In genomic region chr18:58303363-58303762, GRCh38 we compare ENCODE assay signal across 10 cellular contexts.
DNase-seq lines count a peak whose midpoint lies in the region; ATAC-seq and TF ChIP-seq lines count a peak whose summit lies in the region.
"Had no signal": no experiment of that assay in that cellular context is flagged by ENCODE, and none has a peak within 500 bp of the region (broad histone marks: within the 10 kb centered on the region; RNA-seq: fewer than 3 reads in every experiment).

No MANE protein-coding gene starts in this region.

- H3K9me3 ChIP-seq in left lung = peaks cover 0 to 16% of the 10 kb centered on the region in 2 donors

- no peak overlapping the region for H3K27ac ChIP-seq in left lung
- H3K27ac ChIP-seq: VCaP had no signal

- peaks cover 0 to 9% of the 10 kb centered on the region in 2 donors for H3K4me1 ChIP-seq in left lung

- DNase-seq in left lung (no peak), ecto neural progenitor cell (ENCODE audit: low spot score) (no peak), NCI-H774 (lab: John Stamatoyannopoulos, UW) (no peak), posterior vena cava (ENCODE audit: low spot score) (no peak), cortex of kidney (lab: John Stamatoyannopoulos, UW) (no peak)
- DNase-seq: NCI-H510A had no signal

- no peaks in the 10 kb centered on the region for H3K36me3 ChIP-seq in left lung

- H3K4me3 ChIP-seq in left lung = no peak overlapping the region

- ATAC-seq in GM18499 (IDR thresholded peaks at IDR 0.05; ENCODE audit: insufficient read depth, unreplicated experiment) (peak; percentile 75), GM21447 (IDR thresholded peaks at IDR 0.05; ENCODE audit: unreplicated experiment) (peak; percentile 81), HG03442 (IDR thresholded peaks at IDR 0.05; ENCODE audit: unreplicated experiment) (peak; percentile 88), left lung (peak; percentile 61)

- TF ChIP-seq CTCF in left lung (IDR thresholded peaks at IDR 0.05) = no peak

- no peaks in the 10 kb centered on the region for H3K27me3 ChIP-seq in left lung

- intact Hi-C loops in left lung (cut with DNase I) = no loop called here
- intact Hi-C loops in posterior vena cava (cut with DNase I) = no loop called here
